ENCODE assay signal across 8 cellular contexts in the genomic region with DNA sequence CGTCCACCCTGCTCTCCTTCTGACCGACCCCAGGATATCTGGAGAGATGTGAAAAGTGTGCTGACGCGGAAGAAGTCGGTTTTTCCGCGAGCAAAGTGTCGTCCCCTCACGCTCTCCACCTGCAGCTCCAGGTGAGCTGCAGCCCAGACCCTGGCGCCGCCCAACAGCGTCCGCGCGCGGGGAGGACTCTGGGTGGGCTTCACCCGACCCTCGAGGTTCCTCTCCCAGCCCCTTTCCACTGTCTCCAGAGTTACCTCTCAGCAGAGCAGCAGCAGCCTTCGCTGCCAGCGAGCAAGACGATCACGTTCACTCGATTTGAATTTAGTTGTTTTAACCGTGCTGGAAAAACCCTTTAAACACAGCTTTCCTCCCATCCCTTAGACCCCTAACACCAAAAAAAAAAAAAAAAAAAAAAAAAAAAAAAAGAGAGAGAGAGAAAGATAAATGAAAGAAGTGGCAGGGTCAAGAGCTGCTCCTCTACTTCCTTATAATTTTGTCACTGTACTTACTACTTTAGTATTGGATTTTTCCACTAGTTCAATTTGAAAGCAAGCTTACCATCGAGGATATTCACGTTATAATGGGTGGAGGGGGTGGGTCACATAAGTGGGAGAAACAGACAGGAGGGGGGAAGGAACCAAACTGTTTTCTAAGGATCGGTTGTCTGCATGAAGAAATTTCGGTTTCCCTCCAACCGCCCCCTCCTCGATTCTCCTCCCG. TPM values are rescaled to one million over a fixed set of nuclear protein-coding genes. Genes with fewer than 3 reads are reported as not detected.
A peak's percentile ranks its signal among the peaks of the same experiment; 100 is the strongest.
DNase-seq lines count a peak whose midpoint lies in the region; TF ChIP-seq lines count a peak whose summit lies in the region.

No MANE protein-coding gene starts in this region.

- H3K4me1 Mint-ChIP-seq in endothelial cell (ENCODE audit: unreplicated experiment): peaks cover 8% of the 10 kb centered on the region

- H3K36me3 ChIP-seq in HAP-1 (replicated peaks) (no peaks in the 10 kb centered on the region), muscle layer of duodenum (ENCODE audit: control insufficient read depth in 1 of 2, insufficient read depth in 2 of 2, low read length in 2 of 2) (no peaks in the 10 kb centered on the region)

- H3K27me3 ChIP-seq in HAP-1 (ENCODE audit: low read depth): peaks cover 21% of the 10 kb centered on the region
- no peaks in the 10 kb centered on the region for H3K27me3 ChIP-seq in muscle layer of duodenum (ENCODE audit: low read depth, low read length)

- H3K9me3 Mint-ChIP-seq in endothelial cell (ENCODE audit: unreplicated experiment): no peaks in the 10 kb centered on the region

- in situ Hi-C loops in HAP-1 (cut with MboI; ENCODE audit: low sequenced_read_pairs): no loop called here

- CTCF ChIA-PET in RWPE1 (lab: Yijun Ruan, JAX): interaction anchor here (0.6 to 0.7 kb wide), 2 partner anchors 76 to 99 kb away, joined by 3 to 4 read pairs; no protein-coding TSS in a partner anchor

- TF ChIP-seq CTCF in endothelial cell (IDR thresholded peaks at IDR 0.05; ENCODE audit: unreplicated experiment): no peak
- no peak for TF ChIP-seq CTCF in RWPE1 (conservative IDR thresholded peaks at IDR 0.05; ENCODE audit: low read depth)

- H3K27ac ChIP-seq in muscle layer of duodenum (ENCODE audit: low read length) (peak overlapping the region; percentile 90), RWPE1 (no peak overlapping the region)

- H3K9me3 ChIP-seq in HAP-1 (no peaks in the 10 kb centered on the region), muscle layer of duodenum (ENCODE audit: control insufficient read depth in 1 of 2, low read length in 2 of 2) (no peaks in the 10 kb centered on the region)

- POLR2A ChIA-PET in RWPE1 (lab: Yijun Ruan, JAX; ENCODE audit: low non-redundant PET): interaction anchor here (0.7 to 0.8 kb wide), 2 partner anchors 10 to 1479 kb away, joined by 3 to 13 read pairs; no protein-coding TSS in a partner anchor

- no peaks in the 10 kb centered on the region for H3K36me3 Mint-ChIP-seq in endothelial cell (ENCODE audit: low read depth, unreplicated experiment)

- H3K27ac Mint-ChIP-seq in endothelial cell (ENCODE audit: unreplicated experiment): no peak overlapping the region

- H3K4me3 ChIP-seq in HAP-1 (peak overlapping the region; percentile 75), muscle layer of duodenum (ENCODE audit: low read depth in 1 of 2, low read length in 2 of 2) (peak overlapping the region; percentile 92 to 100)

- DNase-seq in GM03348 (ENCODE audit: low spot score): peak; percentile 23
- DNase-seq in HAP-1 (ENCODE audit: low spot score in 2 of 2): peak in 1 of 2 experiments; percentile 18
- DNase-seq in RKO (ENCODE audit: low spot score): peak; percentile 24
- DNase-seq in endothelial cell (ENCODE audit: low spot score): no peak
- DNase-seq in RWPE1 (ENCODE audit: low spot score): no peak
- DNase-seq in activated effector memory CD4-positive, alpha-beta T cell treated with Interleukin-2 at 50 U/mL for 16 hours: no peak
- no peak for DNase-seq in kidney glomerular epithelial cell (lab: John Stamatoyannopoulos, UW)

- H3K27me3 Mint-ChIP-seq in endothelial cell (ENCODE audit: unreplicated experiment): peaks cover 7% of the 10 kb centered on the region

- H3K4me1 ChIP-seq in HAP-1 (peaks cover 19% of the 10 kb centered on the region), muscle layer of duodenum (ENCODE audit: control insufficient read depth in 1 of 2, insufficient read depth in 2 of 2, low read length in 2 of 2) (peaks cover 12 to 23% of the 10 kb centered on the region in 2 donors)

- peak overlapping the region; percentile 95 for H3K4me3 Mint-ChIP-seq in endothelial cell (ENCODE audit: unreplicated experiment)

RNA-seq across cellular contexts. Expression of a gene that starts 0.8 kb away (rescaled TPM):
- total RNA-seq in endothelial cell (ENCODE audit: unreplicated experiment): 0.54 TPM

Comparison
In these comparisons a context has a peak if more than half of its experiments do, and no peak if none do; other contexts are left out.
1. DNase-seq: peak in GM03348 (single experiment) and RKO (single experiment); none in endothelial cell (single experiment), RWPE1 (single experiment), activated effector memory CD4-positive, alpha-beta T cell treated with Interleukin-2 at 50 U/mL for 16 hours (single experiment) and kidney glomerular epithelial cell (single experiment).